ENCODE assay signal across 14 cellular contexts in the genomic region with DNA sequence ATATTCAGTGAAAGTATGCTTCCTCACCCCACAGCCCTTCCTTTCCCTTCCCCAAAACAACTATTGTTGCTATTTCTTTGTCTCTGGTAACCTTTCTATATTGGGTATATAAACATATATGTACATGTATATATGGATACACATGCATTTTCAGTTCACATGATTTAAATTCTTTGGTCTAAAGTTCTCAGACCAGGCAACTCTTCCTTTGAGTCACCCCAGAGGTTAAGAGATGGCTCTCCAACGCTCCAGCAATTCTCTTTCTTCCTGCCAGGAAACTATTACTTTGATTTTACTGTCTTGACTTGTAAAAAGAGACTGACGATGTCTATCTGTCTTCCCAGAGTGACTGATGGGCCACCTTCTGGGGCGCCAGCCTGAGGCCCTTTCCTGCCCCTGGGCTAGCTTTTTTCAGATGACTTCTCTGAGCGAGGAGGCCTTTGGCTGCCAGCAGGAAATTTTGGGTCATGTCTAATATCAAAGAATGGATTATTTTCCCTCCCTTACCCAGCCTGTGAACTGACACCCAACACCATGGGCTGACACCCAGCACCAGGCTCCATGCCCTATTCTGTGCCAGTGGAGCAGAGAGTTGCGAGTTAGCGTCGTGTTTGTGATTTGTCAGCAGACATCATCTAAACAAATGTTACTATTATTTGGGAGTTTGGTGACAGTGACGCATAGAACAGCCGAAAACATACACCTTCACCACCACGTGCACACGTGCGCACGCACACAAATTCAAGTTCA. TPM values are rescaled to one million over a fixed set of nuclear protein-coding genes. Genes with fewer than 3 reads are reported as not detected.
DNase-seq lines count a peak whose midpoint lies in the region; ATAC-seq and TF ChIP-seq lines count a peak whose summit lies in the region.
"Had no signal": no experiment of that assay in that cellular context is flagged by ENCODE, and none has a peak within 500 bp of the region (broad histone marks: within the 10 kb centered on the region; RNA-seq: fewer than 3 reads in every experiment).

No MANE protein-coding gene starts in this region.

- no peak overlapping the region for H3K27ac ChIP-seq in prostate gland

- H3K27ac Mint-ChIP-seq in activated naive CD4-positive, alpha-beta T cell treated with anti-CD3 and anti-CD28 coated beads for 36 hours: peak overlapping the region; percentile 28
- peak overlapping the region; percentile 50 to 79 for H3K27ac Mint-ChIP-seq in effector memory CD8-positive, alpha-beta T cell

- TF ChIP-seq CTCF in prostate gland (IDR thresholded peaks at IDR 0.05): no peak

- no peak overlapping the region for H3K4me3 Mint-ChIP-seq in activated naive CD4-positive, alpha-beta T cell treated with anti-CD3 and anti-CD28 coated beads for 36 hours
- H3K4me3 Mint-ChIP-seq in effector memory CD8-positive, alpha-beta T cell: no peak overlapping the region

- H3K4me1 ChIP-seq in skeletal muscle satellite cell (ENCODE audit: control insufficient read depth, insufficient read depth, low read length) (peaks cover 16% of the 10 kb centered on the region), prostate gland (replicated peaks) (no peaks in the 10 kb centered on the region)

- DNase-seq in activated naive CD4-positive, alpha-beta T cell treated with anti-CD3 and anti-CD28 coated beads for 36 hours: no peak
- no peak for DNase-seq in activated naive CD4-positive, alpha-beta T cell (lab: John Stamatoyannopoulos, UW)
- peak; percentile 68 for DNase-seq in M059J (ENCODE audit: low read depth)
- no peak for DNase-seq in effector memory CD8-positive, alpha-beta T cell
- no peak for DNase-seq in CD1c-positive myeloid dendritic cell (ENCODE audit: extremely low spot score)
- no peak for DNase-seq in prostate gland (ENCODE audit: low spot score)
- DNase-seq in ureter (ENCODE audit: low spot score): no peak
- DNase-seq: DND-41; left colon; NCI-H1694 treated with DMSO at 0.1 percent for 48 hours; NK-92 treated with Interleukin-12 subunit alpha and Interleukin-12 subunit beta, amount 100 ng/mL, for 24 hours; occipital lobe; stimulated activated CD8-positive, alpha-beta memory T cell treated with anti-CD3 and anti-CD28 coated beads, Interleukin-4, amount 100 ng/mL, for 48 hours had no signal

- H3K4me2 ChIP-seq in skeletal muscle satellite cell (ENCODE audit: low read length): peak overlapping the region; percentile 20

- TF ChIP-seq POLR2A in prostate gland (IDR thresholded peaks at IDR 0.05): no peak

- H3K36me3 Mint-ChIP-seq in activated naive CD4-positive, alpha-beta T cell treated with anti-CD3 and anti-CD28 coated beads for 36 hours (ENCODE audit: low read depth): peaks cover 17% of the 10 kb centered on the region
- H3K36me3 Mint-ChIP-seq in effector memory CD8-positive, alpha-beta T cell (ENCODE audit: insufficient read depth): peaks cover 33% of the 10 kb centered on the region

- H3K27me3 Mint-ChIP-seq in activated naive CD4-positive, alpha-beta T cell treated with anti-CD3 and anti-CD28 coated beads for 36 hours (ENCODE audit: low read depth): no peaks in the 10 kb centered on the region
- H3K27me3 Mint-ChIP-seq in effector memory CD8-positive, alpha-beta T cell: no peaks in the 10 kb centered on the region

- 74% methylated on average over 13 of the region's 13 CpGs for WGBS in prostate gland

- CTCF ChIA-PET in activated naive CD4-positive, alpha-beta T cell treated with anti-CD3 and anti-CD28 coated beads for 36 hours (lab: Charles Lee): no interaction called here

- H3K4me1 Mint-ChIP-seq in activated naive CD4-positive, alpha-beta T cell treated with anti-CD3 and anti-CD28 coated beads for 36 hours (ENCODE audit: low read depth): peaks cover 21% of the 10 kb centered on the region
- peaks cover 0 to 5% of the 10 kb centered on the region in 2 donors for H3K4me1 Mint-ChIP-seq in effector memory CD8-positive, alpha-beta T cell (ENCODE audit: low read depth in 2 of 2)

- H3K4me3 ChIP-seq in skeletal muscle satellite cell (ENCODE audit: low read length) (no peak overlapping the region), prostate gland (no peak overlapping the region)

- ATAC-seq in effector memory CD8-positive, alpha-beta T cell (replicated peaks): no peak
- ATAC-seq: left colon had no signal

- H3K27me3 ChIP-seq in skeletal muscle satellite cell (ENCODE audit: control insufficient read depth, insufficient read depth, low read length) (no peaks in the 10 kb centered on the region), prostate gland (replicated peaks; ENCODE audit: insufficient read depth) (no peaks in the 10 kb centered on the region)

- H3K36me3 ChIP-seq in skeletal muscle satellite cell (ENCODE audit: insufficient read depth, low read length): peaks cover 17% of the 10 kb centered on the region
- H3K36me3 ChIP-seq in prostate gland: no peaks in the 10 kb centered on the region

- H3K9me3 ChIP-seq in skeletal muscle satellite cell (replicated peaks; ENCODE audit: low read length) (no peaks in the 10 kb centered on the region), prostate gland (no peaks in the 10 kb centered on the region)

- intact Hi-C loops in activated naive CD4-positive, alpha-beta T cell treated with anti-CD3 and anti-CD28 coated beads for 36 hours (cut with micrococcal nuclease): no loop called here
- intact Hi-C loops in prostate gland (cut with DNase I): no loop called here

- H3K9me3 Mint-ChIP-seq in activated naive CD4-positive, alpha-beta T cell treated with anti-CD3 and anti-CD28 coated beads for 36 hours: no peaks in the 10 kb centered on the region
- no peaks in the 10 kb centered on the region for H3K9me3 Mint-ChIP-seq in effector memory CD8-positive, alpha-beta T cell

- no peak overlapping the region for H3K9ac ChIP-seq in skeletal muscle satellite cell (ENCODE audit: low read depth, low read length)

RNA-seq across cellular contexts. Expression of a gene that starts 14.4 kb away (rescaled TPM):
- total RNA-seq in activated naive CD4-positive, alpha-beta T cell treated with anti-CD3 and anti-CD28 coated beads for 36 hours: 1 to 10 TPM; 7.6 to 8.0 TPM
- 49.2 and 50.6 TPM in 2 replicates for total RNA-seq in M059J (2014; rRNA removed; shearing (Covaris generic))
- total RNA-seq in skeletal muscle satellite cell (2012; rRNA removed): 12.2 and 22.3 TPM in 2 replicates
- 100 to 1,000 TPM in 1 of 2 donors, 10 to 100 TPM in 1; 29.2 to 192 TPM for total RNA-seq in prostate gland
- total RNA-seq in ureter: 46.4 TPM

RNA-seq across cellular contexts. Expression of a gene that starts 37.3 kb away (rescaled TPM):
- 10 to 100 TPM; 34.9 to 39.5 TPM for total RNA-seq in activated naive CD4-positive, alpha-beta T cell treated with anti-CD3 and anti-CD28 coated beads for 36 hours
- total RNA-seq in M059J (2014; rRNA removed; shearing (Covaris generic)): 20.0 and 27.8 TPM in 2 replicates
- total RNA-seq in skeletal muscle satellite cell (2012; rRNA removed): 16.2 and 18.3 TPM in 2 replicates
- 10 to 100 TPM; 12.6 to 17.5 TPM for total RNA-seq in prostate gland
- 23.2 TPM for total RNA-seq in ureter

RNA-seq across cellular contexts. Expression of a gene that starts 58.2 kb away (rescaled TPM):
- 1 to 10 TPM; 2.7 to 3.5 TPM for total RNA-seq in activated naive CD4-positive, alpha-beta T cell treated with anti-CD3 and anti-CD28 coated beads for 36 hours
- 2.2 and 8.1 TPM in 2 replicates for total RNA-seq in M059J (2014; rRNA removed; shearing (Covaris generic))
- 5.5 and 7.9 TPM in 2 replicates for total RNA-seq in skeletal muscle satellite cell (2012; rRNA removed)
- total RNA-seq in prostate gland: 10 to 100 TPM; 15.2 to 19.9 TPM
- total RNA-seq in ureter: 14.5 TPM
